15 cellular contexts compared by ENCODE assay signal in the genomic region with DNA sequence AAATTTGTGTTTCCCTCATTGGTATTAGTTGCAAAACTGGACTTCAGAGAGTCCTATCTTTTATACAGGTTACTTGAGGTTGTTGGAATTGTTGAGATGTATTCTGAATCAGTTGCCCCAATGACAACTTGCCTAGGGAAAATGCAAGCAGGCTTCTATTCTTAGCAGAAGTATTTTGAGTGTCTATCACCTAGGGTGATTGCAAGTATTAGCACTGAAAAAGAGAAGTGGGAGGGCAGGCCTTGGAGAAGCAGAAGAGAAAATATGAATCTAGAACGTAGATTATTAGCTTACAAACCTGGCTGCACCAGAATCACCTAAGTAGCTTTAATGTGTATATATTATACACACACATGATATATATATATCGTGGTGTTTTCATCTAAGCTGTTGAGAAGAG. TPM values are rescaled to one million over a fixed set of nuclear protein-coding genes. Genes with fewer than 3 reads are reported as not detected.
DNase-seq lines count a peak whose midpoint lies in the region; ATAC-seq and TF ChIP-seq lines count a peak whose summit lies in the region.
"Had no signal": no experiment of that assay in that cellular context is flagged by ENCODE, and none has a peak within 500 bp of the region (broad histone marks: within the 10 kb centered on the region; RNA-seq: fewer than 3 reads in every experiment).

No MANE protein-coding gene starts in this region.

- TF ChIP-seq CTCF in GM10266 (IDR thresholded peaks at IDR 0.05; ENCODE audit: control insufficient read depth, insufficient read depth, low read depth, missing control alignments): no peak

- ATAC-seq in GM19324 (IDR thresholded peaks at IDR 0.05; ENCODE audit: low FRiP score, unreplicated experiment) (peak; percentile 33), HG02623 (IDR thresholded peaks at IDR 0.05; ENCODE audit: unreplicated experiment) (peak; percentile 27), HG03442 (IDR thresholded peaks at IDR 0.05; ENCODE audit: unreplicated experiment) (peak; percentile 27), SK-N-SH treated with all-trans-retinoic acid at 6 μM for 48 hours (no peak)
- no peak for ATAC-seq in activated naive CD4-positive, alpha-beta T cell treated with anti-CD3 and anti-CD28 coated beads, Interleukin-2, amount 50 U/mL, for 72 hours

- no peaks in the 10 kb centered on the region for H3K9me3 Mint-ChIP-seq in activated naive CD4-positive, alpha-beta T cell treated with anti-CD3 and anti-CD28 coated beads, Interleukin-2, amount 50 U/mL, for 72 hours

- H3K27ac Mint-ChIP-seq in activated naive CD4-positive, alpha-beta T cell treated with anti-CD3 and anti-CD28 coated beads, Interleukin-2, amount 50 U/mL, for 72 hours: no peak overlapping the region
- H3K27ac Mint-ChIP-seq: CD4-positive, alpha-beta memory T cell had no signal

- H3K36me3 Mint-ChIP-seq in activated naive CD4-positive, alpha-beta T cell treated with anti-CD3 and anti-CD28 coated beads, Interleukin-2, amount 50 U/mL, for 72 hours: no peaks in the 10 kb centered on the region

- peak; percentile 24 for DNase-seq in GM10266 (ENCODE audit: extremely low spot score)
- DNase-seq in NCI-H2107 treated with DMSO at 0.1 percent for 48 hours (lab: John Stamatoyannopoulos, UW; ENCODE audit: unreplicated experiment): no peak
- DNase-seq in mucosa of gallbladder (ENCODE audit: low spot score): no peak
- no peak for DNase-seq in activated naive CD4-positive, alpha-beta T cell treated with anti-CD3 and anti-CD28 coated beads, Interleukin-2, amount 50 U/mL, for 72 hours (ENCODE audit: low spot score in 2 of 2)
- DNase-seq: CD4-positive, alpha-beta memory T cell; GF-D8; NCI-H1105 treated with DMSO at 0.1 percent for 48 hours; NCI-H226; OCI-M1; SK-N-SH; WERI-Rb-1 had no signal

TF ChIP-seq in SK-N-SH treated with all-trans-retinoic acid at 6 μM for 48 hours, 23 proteins besides CTCF, POLR2A, EP300 and RAD21:
- TF ChIP-seq, protein P1, sequence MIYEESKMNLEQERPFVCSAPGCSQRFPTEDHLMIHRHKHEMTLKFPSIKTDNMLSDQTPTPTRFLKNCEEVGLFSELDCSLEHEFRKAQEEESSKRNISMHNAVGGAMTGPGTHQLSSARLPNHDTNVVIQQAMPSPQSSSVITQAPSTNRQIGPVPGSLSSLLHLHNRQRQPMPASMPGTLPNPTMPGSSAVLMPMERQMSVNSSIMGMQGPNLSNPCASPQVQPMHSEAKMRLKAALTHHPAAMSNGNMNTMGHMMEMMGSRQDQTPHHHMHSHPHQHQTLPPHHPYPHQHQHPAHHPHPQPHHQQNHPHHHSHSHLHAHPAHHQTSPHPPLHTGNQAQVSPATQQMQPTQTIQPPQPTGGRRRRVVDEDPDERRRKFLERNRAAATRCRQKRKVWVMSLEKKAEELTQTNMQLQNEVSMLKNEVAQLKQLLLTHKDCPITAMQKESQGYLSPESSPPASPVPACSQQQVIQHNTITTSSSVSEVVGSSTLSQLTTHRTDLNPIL (CRISPR knock-in tag; IDR thresholded peaks at IDR 0.05; ENCODE audit: low read depth): no peak
- TF ChIP-seq ISL1 (CRISPR knock-in tag; IDR thresholded peaks at IDR 0.05) (no peak), BACH2 (CRISPR knock-in tag; IDR thresholded peaks at IDR 0.05; ENCODE audit: borderline replicate concordance) (no peak), ZNF70 (CRISPR knock-in tag; IDR thresholded peaks at IDR 0.05) (no peak), SNAI2 (CRISPR knock-in tag; IDR thresholded peaks at IDR 0.05) (no peak), RARB (CRISPR knock-in tag; IDR thresholded peaks at IDR 0.05) (no peak), ARNTL (CRISPR knock-in tag; IDR thresholded peaks at IDR 0.05; ENCODE audit: borderline replicate concordance, low read depth) (no peak), TOX (CRISPR knock-in tag; IDR thresholded peaks at IDR 0.05; ENCODE audit: borderline replicate concordance) (no peak), CSDC2 (CRISPR knock-in tag; IDR thresholded peaks at IDR 0.05) (no peak), ZNF565 (CRISPR knock-in tag; conservative IDR thresholded peaks at IDR 0.05; ENCODE audit: low read depth) (no peak), ESRRG (CRISPR knock-in tag; IDR thresholded peaks at IDR 0.05) (no peak), ZFP30 (CRISPR knock-in tag; IDR thresholded peaks at IDR 0.05) (no peak)
- TF ChIP-seq, protein P2, sequence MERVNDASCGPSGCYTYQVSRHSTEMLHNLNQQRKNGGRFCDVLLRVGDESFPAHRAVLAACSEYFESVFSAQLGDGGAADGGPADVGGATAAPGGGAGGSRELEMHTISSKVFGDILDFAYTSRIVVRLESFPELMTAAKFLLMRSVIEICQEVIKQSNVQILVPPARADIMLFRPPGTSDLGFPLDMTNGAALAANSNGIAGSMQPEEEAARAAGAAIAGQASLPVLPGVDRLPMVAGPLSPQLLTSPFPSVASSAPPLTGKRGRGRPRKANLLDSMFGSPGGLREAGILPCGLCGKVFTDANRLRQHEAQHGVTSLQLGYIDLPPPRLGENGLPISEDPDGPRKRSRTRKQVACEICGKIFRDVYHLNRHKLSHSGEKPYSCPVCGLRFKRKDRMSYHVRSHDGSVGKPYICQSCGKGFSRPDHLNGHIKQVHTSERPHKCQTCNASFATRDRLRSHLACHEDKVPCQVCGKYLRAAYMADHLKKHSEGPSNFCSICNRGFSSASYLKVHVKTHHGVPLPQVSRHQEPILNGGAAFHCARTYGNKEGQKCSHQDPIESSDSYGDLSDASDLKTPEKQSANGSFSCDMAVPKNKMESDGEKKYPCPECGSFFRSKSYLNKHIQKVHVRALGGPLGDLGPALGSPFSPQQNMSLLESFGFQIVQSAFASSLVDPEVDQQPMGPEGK (CRISPR knock-in tag; IDR thresholded peaks at IDR 0.05; ENCODE audit: borderline replicate concordance): no peak
- TF ChIP-seq, protein P3, sequence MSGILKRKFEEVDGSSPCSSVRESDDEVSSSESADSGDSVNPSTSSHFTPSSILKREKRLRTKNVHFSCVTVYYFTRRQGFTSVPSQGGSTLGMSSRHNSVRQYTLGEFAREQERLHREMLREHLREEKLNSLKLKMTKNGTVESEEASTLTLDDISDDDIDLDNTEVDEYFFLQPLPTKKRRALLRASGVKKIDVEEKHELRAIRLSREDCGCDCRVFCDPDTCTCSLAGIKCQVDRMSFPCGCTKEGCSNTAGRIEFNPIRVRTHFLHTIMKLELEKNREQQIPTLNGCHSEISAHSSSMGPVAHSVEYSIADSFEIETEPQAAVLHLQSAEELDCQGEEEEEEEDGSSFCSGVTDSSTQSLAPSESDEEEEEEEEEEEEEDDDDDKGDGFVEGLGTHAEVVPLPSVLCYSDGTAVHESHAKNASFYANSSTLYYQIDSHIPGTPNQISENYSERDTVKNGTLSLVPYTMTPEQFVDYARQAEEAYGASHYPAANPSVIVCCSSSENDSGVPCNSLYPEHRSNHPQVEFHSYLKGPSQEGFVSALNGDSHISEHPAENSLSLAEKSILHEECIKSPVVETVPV (CRISPR knock-in tag; IDR thresholded peaks at IDR 0.05): no peak
- TF ChIP-seq, protein P4, sequence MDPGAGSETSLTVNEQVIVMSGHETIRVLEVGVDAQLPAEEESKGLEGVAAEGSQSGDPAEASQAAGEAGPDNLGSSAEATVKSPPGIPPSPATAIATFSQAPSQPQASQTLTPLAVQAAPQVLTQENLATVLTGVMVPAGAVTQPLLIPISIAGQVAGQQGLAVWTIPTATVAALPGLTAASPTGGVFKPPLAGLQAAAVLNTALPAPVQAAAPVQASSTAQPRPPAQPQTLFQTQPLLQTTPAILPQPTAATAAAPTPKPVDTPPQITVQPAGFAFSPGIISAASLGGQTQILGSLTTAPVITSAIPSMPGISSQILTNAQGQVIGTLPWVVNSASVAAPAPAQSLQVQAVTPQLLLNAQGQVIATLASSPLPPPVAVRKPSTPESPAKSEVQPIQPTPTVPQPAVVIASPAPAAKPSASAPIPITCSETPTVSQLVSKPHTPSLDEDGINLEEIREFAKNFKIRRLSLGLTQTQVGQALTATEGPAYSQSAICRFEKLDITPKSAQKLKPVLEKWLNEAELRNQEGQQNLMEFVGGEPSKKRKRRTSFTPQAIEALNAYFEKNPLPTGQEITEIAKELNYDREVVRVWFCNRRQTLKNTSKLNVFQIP (CRISPR knock-in tag; IDR thresholded peaks at IDR 0.05; ENCODE audit: borderline replicate concordance, low read depth): no peak

RNA-seq across cellular contexts. Expression of gene ADAMTS12, which starts 43.2 kb away (rescaled TPM):
- 2.2 TPM for total RNA-seq in mucosa of gallbladder
- total RNA-seq in activated naive CD4-positive, alpha-beta T cell treated with anti-CD3 and anti-CD28 coated beads, Interleukin-2, amount 50 U/mL, for 72 hours: not detected

Comparison
In these comparisons a context has a peak if more than half of its experiments do, and no peak if none do; other contexts are left out.
1. ATAC-seq: peak in GM19324 (single experiment), HG02623 (single experiment) and HG03442 (single experiment); none in SK-N-SH treated with all-trans-retinoic acid at 6 μM for 48 hours (single experiment) and activated naive CD4-positive, alpha-beta T cell treated with anti-CD3 and anti-CD28 coated beads, Interleukin-2, amount 50 U/mL, for 72 hours (0 of 2).